ENCODE assay signal across 20 cellular contexts in genomic region chr1:67306547-67306946, GRCh38. TPM values are rescaled to one million over a fixed set of nuclear protein-coding genes. Genes with fewer than 3 reads are reported as not detected.
DNase-seq lines count a peak whose midpoint lies in the region; ATAC-seq and TF ChIP-seq lines count a peak whose summit lies in the region.
"Had no signal": no experiment of that assay in that cellular context is flagged by ENCODE, and none has a peak within 500 bp of the region (broad histone marks: within the 10 kb centered on the region; RNA-seq: fewer than 3 reads in every experiment).

No MANE protein-coding gene starts in this region.

- POLR2A ChIA-PET in activated CD8-positive, alpha-beta T cell treated with anti-CD3 and anti-CD28 coated beads, Interleukin-2, amount 10 ng/mL, durations not matched to agents 7 days and 5 days (lab: Charles Lee) = interaction anchor here (1.3 to 1.6 kb wide), 4 partner anchors 10 to 40 kb away, joined by 3 to 9 read pairs (median 7); no protein-coding TSS in a partner anchor

- H3K27ac Mint-ChIP-seq in T-helper 2 cell treated with Interferon-gamma antibody and Interleukin-4, amounts not matched to agents 5 μg/mL and 100 μg/mL, for 36 hours = peak overlapping the region; percentile 94
- H3K27ac Mint-ChIP-seq in CD4-positive, CD25-positive, alpha-beta regulatory T cell = peak overlapping the region in 1 of 3 donors; percentile 84
- peak overlapping the region; percentile 46 for H3K27ac Mint-ChIP-seq in activated CD8-positive, alpha-beta T cell treated with anti-CD3 and anti-CD28 coated beads, Interleukin-2, amount 10 ng/mL, durations not matched to agents 7 days and 5 days
- H3K27ac Mint-ChIP-seq in natural killer cell = peak overlapping the region in 1 of 2 donors; percentile 89
- H3K27ac Mint-ChIP-seq: brain had no signal

- intact Hi-C loops in natural killer cell (cut with micrococcal nuclease) = loop anchor here (2.0 kb wide), 1 partner anchor 26 kb away; no protein-coding TSS in a partner anchor
- intact Hi-C loops in left ventricle myocardium inferior (cut with micrococcal nuclease) = no loop called here
- intact Hi-C loops in right cardiac atrium (cut with DNase I) = no loop called here

- DNase-seq in T-helper 2 cell treated with Interferon-gamma antibody and Interleukin-4, amounts not matched to agents 5 μg/mL and 100 μg/mL, for 36 hours (ENCODE audit: low spot score) = no peak
- DNase-seq in T-helper 2 cell (no peak), natural killer cell (no peak), NAMALWA (ENCODE audit: low spot score) (no peak), left ventricle myocardium inferior (no peak), right cardiac atrium (no peak)
- DNase-seq in CD4-positive, CD25-positive, alpha-beta regulatory T cell = no peak
- DNase-seq in activated CD8-positive, alpha-beta T cell treated with anti-CD3 and anti-CD28 coated beads, Interleukin-2, amount 10 ng/mL, durations not matched to agents 7 days and 5 days = peak; percentile 9
- DNase-seq: EL, KG1, NCI-H2029, SJCRH30, upper lobe of left lung had no signal

- H3K27me3 ChIP-seq in CD4-positive, CD25-positive, alpha-beta regulatory T cell (ENCODE audit: control insufficient read depth, insufficient read depth, low read length) = no peaks in the 10 kb centered on the region
- H3K27me3 ChIP-seq in left ventricle myocardium inferior (ENCODE audit: low read depth) (peaks cover 48% of the 10 kb centered on the region), right cardiac atrium (ENCODE audit: control insufficient read depth, insufficient read depth) (no peaks in the 10 kb centered on the region)

- no peak for TF ChIP-seq CTCF in natural killer cell (IDR thresholded peaks at IDR 0.05)
- TF ChIP-seq CTCF in left ventricle myocardium inferior (IDR thresholded peaks at IDR 0.05; ENCODE audit: borderline replicate concordance) = no peak

- WGBS in right cardiac atrium = 89% methylated on average over 7 of the region's 7 CpGs

- no peaks in the 10 kb centered on the region for H3K36me3 ChIP-seq in CD4-positive, CD25-positive, alpha-beta regulatory T cell (ENCODE audit: control insufficient read depth, insufficient read depth, low read length)
- H3K36me3 ChIP-seq in left ventricle myocardium inferior = no peaks in the 10 kb centered on the region
- H3K36me3 ChIP-seq: esophagus muscularis mucosa, gastrocnemius medialis, Peyer's patch, SJCRH30, upper lobe of left lung had no signal

- ATAC-seq in CD4-positive, CD25-positive, alpha-beta regulatory T cell (ENCODE audit: low read depth in 2 of 2) = no peak
- ATAC-seq in activated CD8-positive, alpha-beta T cell treated with anti-CD3 and anti-CD28 coated beads, Interleukin-2, amount 10 ng/mL, durations not matched to agents 7 days and 5 days = no peak
- no peak for ATAC-seq in natural killer cell
- ATAC-seq in right cardiac atrium = no peak

- peak overlapping the region; percentile 29 for H3K27ac ChIP-seq in CD4-positive, CD25-positive, alpha-beta regulatory T cell (ENCODE audit: insufficient read depth, low read length, poor library complexity, severe bottlenecking)
- no peak overlapping the region for H3K27ac ChIP-seq in left ventricle myocardium inferior (replicated peaks)
- no peak overlapping the region for H3K27ac ChIP-seq in right cardiac atrium (ENCODE audit: low read length)
- H3K27ac ChIP-seq: SJCRH30, VCaP had no signal

- H3K4me1 ChIP-seq in CD4-positive, CD25-positive, alpha-beta regulatory T cell (ENCODE audit: control insufficient read depth, insufficient read depth, low read length, poor library complexity, severe bottlenecking) = peaks cover 6% of the 10 kb centered on the region
- H3K4me1 ChIP-seq in left ventricle myocardium inferior (peaks cover 13% of the 10 kb centered on the region), right cardiac atrium (ENCODE audit: control insufficient read depth, insufficient read depth, low read length) (no peaks in the 10 kb centered on the region)
- H3K4me1 ChIP-seq: SJCRH30 had no signal

- H3K27me3 Mint-ChIP-seq in T-helper 2 cell treated with Interferon-gamma antibody and Interleukin-4, amounts not matched to agents 5 μg/mL and 100 μg/mL, for 36 hours (ENCODE audit: low read depth) = no peaks in the 10 kb centered on the region
- H3K27me3 Mint-ChIP-seq in CD4-positive, CD25-positive, alpha-beta regulatory T cell = peaks cover 12% of the 10 kb centered on the region
- H3K27me3 Mint-ChIP-seq in activated CD8-positive, alpha-beta T cell treated with anti-CD3 and anti-CD28 coated beads, Interleukin-2, amount 10 ng/mL, durations not matched to agents 7 days and 5 days (ENCODE audit: low read depth) = no peaks in the 10 kb centered on the region
- H3K27me3 Mint-ChIP-seq in natural killer cell (ENCODE audit: low read depth in 2 of 2) = no peaks in the 10 kb centered on the region

- H3K36me3 Mint-ChIP-seq in T-helper 2 cell treated with Interferon-gamma antibody and Interleukin-4, amounts not matched to agents 5 μg/mL and 100 μg/mL, for 36 hours (ENCODE audit: low read depth) = peaks cover 5% of the 10 kb centered on the region
- no peaks in the 10 kb centered on the region for H3K36me3 Mint-ChIP-seq in CD4-positive, CD25-positive, alpha-beta regulatory T cell
- H3K36me3 Mint-ChIP-seq in activated CD8-positive, alpha-beta T cell treated with anti-CD3 and anti-CD28 coated beads, Interleukin-2, amount 10 ng/mL, durations not matched to agents 7 days and 5 days (ENCODE audit: low read depth) = peaks cover 22% of the 10 kb centered on the region
- no peaks in the 10 kb centered on the region for H3K36me3 Mint-ChIP-seq in natural killer cell
- H3K36me3 Mint-ChIP-seq: brain had no signal

- H3K4me1 Mint-ChIP-seq in T-helper 2 cell treated with Interferon-gamma antibody and Interleukin-4, amounts not matched to agents 5 μg/mL and 100 μg/mL, for 36 hours (ENCODE audit: low read depth) = peaks cover 61% of the 10 kb centered on the region
- H3K4me1 Mint-ChIP-seq in CD4-positive, CD25-positive, alpha-beta regulatory T cell = peaks cover 0 to 42% (median 24%) of the 10 kb centered on the region in 4 donors
- peaks cover 69% of the 10 kb centered on the region for H3K4me1 Mint-ChIP-seq in activated CD8-positive, alpha-beta T cell treated with anti-CD3 and anti-CD28 coated beads, Interleukin-2, amount 10 ng/mL, durations not matched to agents 7 days and 5 days (ENCODE audit: low read depth)
- peaks cover 31 to 45% of the 10 kb centered on the region in 2 donors for H3K4me1 Mint-ChIP-seq in natural killer cell
- H3K4me1 Mint-ChIP-seq: brain had no signal

- peak overlapping the region; percentile 85 for H3K4me3 Mint-ChIP-seq in T-helper 2 cell treated with Interferon-gamma antibody and Interleukin-4, amounts not matched to agents 5 μg/mL and 100 μg/mL, for 36 hours
- H3K4me3 Mint-ChIP-seq in CD4-positive, CD25-positive, alpha-beta regulatory T cell = peak overlapping the region; percentile 88 to 99 (median 90)
- H3K4me3 Mint-ChIP-seq in activated CD8-positive, alpha-beta T cell treated with anti-CD3 and anti-CD28 coated beads, Interleukin-2, amount 10 ng/mL, durations not matched to agents 7 days and 5 days = peak overlapping the region; percentile 83
- peak overlapping the region; percentile 87 for H3K4me3 Mint-ChIP-seq in natural killer cell

- peak overlapping the region; percentile 89 for H3K4me3 ChIP-seq in CD4-positive, CD25-positive, alpha-beta regulatory T cell (ENCODE audit: low read depth, low read length)
- H3K4me3 ChIP-seq in left ventricle myocardium inferior (no peak overlapping the region), right cardiac atrium (ENCODE audit: low read length) (no peak overlapping the region)
- H3K4me3 ChIP-seq: SJCRH30 had no signal

- no peaks in the 10 kb centered on the region for H3K9me3 ChIP-seq in CD4-positive, CD25-positive, alpha-beta regulatory T cell (ENCODE audit: control insufficient read depth in 2 of 2, low read length in 2 of 2)
- H3K9me3 ChIP-seq in left ventricle myocardium inferior (replicated peaks) = no peaks in the 10 kb centered on the region
- H3K9me3 ChIP-seq in right cardiac atrium (ENCODE audit: control insufficient read depth, low read length) = no peaks in the 10 kb centered on the region
- H3K9me3 ChIP-seq: esophagus muscularis mucosa, gastrocnemius medialis, Peyer's patch, SJCRH30, upper lobe of left lung had no signal

- no peaks in the 10 kb centered on the region for H3K9me3 Mint-ChIP-seq in T-helper 2 cell treated with Interferon-gamma antibody and Interleukin-4, amounts not matched to agents 5 μg/mL and 100 μg/mL, for 36 hours
- peaks cover 0 to 2% (median 0%) of the 10 kb centered on the region in 7 donors for H3K9me3 Mint-ChIP-seq in CD4-positive, CD25-positive, alpha-beta regulatory T cell
- H3K9me3 Mint-ChIP-seq in activated CD8-positive, alpha-beta T cell treated with anti-CD3 and anti-CD28 coated beads, Interleukin-2, amount 10 ng/mL, durations not matched to agents 7 days and 5 days (ENCODE audit: insufficient read depth) = no peaks in the 10 kb centered on the region
- no peaks in the 10 kb centered on the region for H3K9me3 Mint-ChIP-seq in natural killer cell

- CTCF ChIA-PET in activated CD8-positive, alpha-beta T cell treated with anti-CD3 and anti-CD28 coated beads, Interleukin-2, amount 10 ng/mL, durations not matched to agents 7 days and 5 days (lab: Charles Lee) = interaction anchor here (0.9 to 1.6 kb wide), 4 partner anchors 12 to 124 kb away, joined by 3 to 5 read pairs (median 4); partner anchors contain the start of gene SERBP1

RNA-seq across cellular contexts. Expression of gene IL12RB2, which starts 1.1 kb away (rescaled TPM):
- 43.5 TPM for total RNA-seq in CD4-positive, CD25-positive, alpha-beta regulatory T cell
- polyA plus RNA-seq in CD4-positive, CD25-positive, alpha-beta regulatory T cell = 10 to 100 TPM; 11.9 to 20.1 (median 16.4) TPM
- total RNA-seq in activated CD8-positive, alpha-beta T cell treated with anti-CD3 and anti-CD28 coated beads, Interleukin-2, amount 10 ng/mL, durations not matched to agents 7 days and 5 days = 10 to 100 TPM; 17.3 to 19.6 TPM
- total RNA-seq in natural killer cell (10 to 100 TPM; 18.2 to 51.2 (median 24.8) TPM), left ventricle myocardium inferior (0.33 TPM), right cardiac atrium (under 1 TPM; 0.17 to 0.33 (median 0.23) TPM)
- 0.05 TPM for polyA plus RNA-seq in right cardiac atrium
- total RNA-seq: A172, myocyte, SJCRH30 had no signal

Comparison
In these comparisons a context has a peak if more than half of its experiments do, and no peak if none do; other contexts are left out.
1. RNA of gene IL12RB2, which starts 1.1 kb away (total RNA-seq): 43.5 TPM in CD4-positive, CD25-positive, alpha-beta regulatory T cell (single experiment), 18.2 to 51.2 TPM in natural killer cell and 17.3 to 19.6 TPM in activated CD8-positive, alpha-beta T cell treated with anti-CD3 and anti-CD28 coated beads, Interleukin-2, amount 10 ng/mL, durations not matched to agents 7 days and 5 days; 0.33 TPM in left ventricle myocardium inferior (single experiment) and 0.17 to 0.33 TPM in right cardiac atrium; every median in the first group is over 10 times any median in the second.
2. Peak in every context shown above with its lines, with median percentiles within 50 percentile points of each other: H3K4me3 Mint-ChIP-seq.